In the genomic region with DNA sequence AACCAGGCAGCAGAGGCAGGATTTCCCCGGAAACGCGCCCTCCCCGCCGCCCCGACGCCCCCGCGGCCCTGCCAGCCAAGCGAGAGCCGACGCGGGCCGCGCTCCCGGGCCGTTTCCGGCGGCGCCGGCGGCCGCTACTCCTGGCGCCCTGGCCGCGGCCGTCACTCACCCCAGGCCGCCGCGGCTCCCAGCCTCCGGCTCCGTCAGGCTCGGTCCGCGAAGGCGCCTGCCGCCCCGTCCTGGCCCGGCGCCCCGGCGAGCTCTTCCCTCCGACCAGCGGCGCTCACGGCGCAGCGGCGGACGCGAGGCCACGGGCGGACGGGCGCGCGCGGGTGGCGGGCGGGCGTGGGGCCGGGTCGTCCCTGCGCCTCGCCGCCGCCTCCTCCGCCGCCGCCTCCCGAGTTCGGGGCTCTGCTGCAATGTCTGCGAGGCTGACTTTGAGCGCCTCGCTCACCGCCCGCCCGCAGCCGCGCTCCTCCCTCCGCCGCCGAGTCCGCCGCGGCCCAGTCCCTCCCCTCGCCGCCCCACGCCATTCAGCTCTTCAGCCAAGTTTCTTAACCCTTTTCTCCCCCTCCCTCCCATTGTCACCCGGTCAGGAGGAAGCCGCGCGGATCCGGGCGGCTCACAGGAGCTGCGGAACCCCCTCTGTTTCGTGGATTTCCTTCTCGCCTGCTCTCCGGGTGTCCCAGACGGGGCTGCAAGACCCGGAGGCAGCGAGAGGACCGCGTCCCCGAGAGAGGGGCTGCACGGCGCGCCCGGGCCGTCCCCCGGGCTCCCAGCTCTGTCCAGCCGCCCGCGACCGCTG, we compare ENCODE assay signal across 8 cellular contexts. TPM values are rescaled to one million over a fixed set of nuclear protein-coding genes. Genes with fewer than 3 reads are reported as not detected.
DNase-seq lines count a peak whose midpoint lies in the region; ATAC-seq, FAIRE-seq and TF ChIP-seq lines count a peak whose summit lies in the region.

Gene NRIP1, minus strand, starts transcription at position 425 of the 805 bp plus-strand sequence. CDS start 96,808 bp downstream, outside the sequence.

- no peaks in the 10 kb centered on the region for H3K9me3 Mint-ChIP-seq in activated naive CD4-positive, alpha-beta T cell treated with anti-CD3 and anti-CD28 coated beads, Interleukin-2, amount 10 ng/mL, durations not matched to agents 7 days and 5 days

- peaks cover 5% of the 10 kb centered on the region for H3K27me3 Mint-ChIP-seq in activated naive CD4-positive, alpha-beta T cell treated with anti-CD3 and anti-CD28 coated beads, Interleukin-2, amount 10 ng/mL, durations not matched to agents 7 days and 5 days

- CTCF ChIA-PET in activated naive CD4-positive, alpha-beta T cell treated with anti-CD3 and anti-CD28 coated beads, Interleukin-2, amount 10 ng/mL, durations not matched to agents 7 days and 5 days (lab: Charles Lee): interaction anchor here (1.7 kb wide), 1 partner anchor 418 kb away, joined by 5 read pairs; no protein-coding TSS in a partner anchor

- H3K4me3 ChIP-seq in neutrophil (ENCODE audit: low read depth in 1 of 2, low read length in 1 of 2) (peak within 1 kb of the TSS; percentile 71 to 72), subcutaneous abdominal adipose tissue (ENCODE audit: low read depth in 1 of 5, low read length in 5 of 5) (peak within 1 kb of the TSS; percentile 84 to 97 (median 94))

- H3K36me3 ChIP-seq in neutrophil (no peaks in the 10 kb centered on the region), subcutaneous abdominal adipose tissue (ENCODE audit: control insufficient read depth in 5 of 5, insufficient read depth in 5 of 5, low read length in 5 of 5) (no peaks in the 10 kb centered on the region)

- peak within 1 kb of the TSS; percentile 84 for H3K27ac ChIP-seq in neutrophil
- peak within 1 kb of the TSS; percentile 97 for H3K27ac ChIP-seq in subcutaneous abdominal adipose tissue (ENCODE audit: low read depth, low read length)

- H3K27ac Mint-ChIP-seq in activated naive CD4-positive, alpha-beta T cell treated with anti-CD3 and anti-CD28 coated beads, Interleukin-2, amount 10 ng/mL, durations not matched to agents 7 days and 5 days: peak within 1 kb of the TSS; percentile 97

- H3K9me3 ChIP-seq in neutrophil (no peaks in the 10 kb centered on the region), subcutaneous abdominal adipose tissue (ENCODE audit: control insufficient read depth in 5 of 5, low read length in 5 of 5) (no peaks in the 10 kb centered on the region)

- peak; percentile 55 for ATAC-seq in GM21447 (IDR thresholded peaks at IDR 0.05; ENCODE audit: unreplicated experiment)

- DNase-seq in COR-L47 (lab: John Stamatoyannopoulos, UW): peak; percentile 71
- DNase-seq in HuH-7 (ENCODE audit: low spot score): peak; percentile 84
- peak; percentile 88 for DNase-seq in SK-N-DZ (ENCODE audit: low spot score)
- DNase-seq in activated naive CD4-positive, alpha-beta T cell treated with anti-CD3 and anti-CD28 coated beads, Interleukin-2, amount 10 ng/mL, durations not matched to agents 7 days and 5 days: peak; percentile 89
- peak; percentile 84 to 89 for DNase-seq in frontal cortex (ENCODE audit: low spot score in 2 of 2)

- no peak for TF ChIP-seq CTCF in neutrophil (IDR thresholded peaks at IDR 0.05)

- no peak for FAIRE-seq in frontal cortex (lab: Jason Lieb, UNC)

- H3K9ac ChIP-seq in subcutaneous abdominal adipose tissue (ENCODE audit: low read length in 5 of 5): peak within 1 kb of the TSS; percentile 79 to 96 (median 86)

- peaks cover 6% of the 10 kb centered on the region for H3K36me3 Mint-ChIP-seq in activated naive CD4-positive, alpha-beta T cell treated with anti-CD3 and anti-CD28 coated beads, Interleukin-2, amount 10 ng/mL, durations not matched to agents 7 days and 5 days

- H3K27me3 ChIP-seq in neutrophil (peaks cover 3% of the 10 kb centered on the region), subcutaneous abdominal adipose tissue (ENCODE audit: control insufficient read depth in 5 of 5, insufficient read depth in 4 of 5, low read length in 5 of 5) (no peaks in the 10 kb centered on the region)

- H3K4me1 Mint-ChIP-seq in activated naive CD4-positive, alpha-beta T cell treated with anti-CD3 and anti-CD28 coated beads, Interleukin-2, amount 10 ng/mL, durations not matched to agents 7 days and 5 days: peaks cover 48% of the 10 kb centered on the region

- H3K4me1 ChIP-seq in neutrophil (ENCODE audit: control insufficient read depth in 1 of 2, insufficient read depth in 1 of 2, low read depth in 1 of 2, low read length in 1 of 2) (peaks cover 42 to 56% of the 10 kb centered on the region in 2 experiments), subcutaneous abdominal adipose tissue (ENCODE audit: control insufficient read depth in 5 of 5, insufficient read depth in 5 of 5, low read length in 5 of 5) (peaks cover 0 to 43% (median 38%) of the 10 kb centered on the region in 5 donors)

- H3K4me3 Mint-ChIP-seq in activated naive CD4-positive, alpha-beta T cell treated with anti-CD3 and anti-CD28 coated beads, Interleukin-2, amount 10 ng/mL, durations not matched to agents 7 days and 5 days: peak within 1 kb of the TSS; percentile 97

RNA-seq across cellular contexts. Expression of gene NRIP1, which starts in this region (rescaled TPM):
- 18.6 and 18.9 TPM in 2 replicates for polyA plus RNA-seq in SK-N-DZ (2014; cell fraction: cytosol; rRNA removed)
- 16.3 and 17.7 TPM in 2 replicates for polyA plus RNA-seq in SK-N-DZ (2014; cell fraction: nucleus; rRNA removed)
- total RNA-seq in frontal cortex: 113 TPM

Comparison
In these comparisons a context has a peak if more than half of its experiments do, and no peak if none do; other contexts are left out.
1. Peak in every context shown above with its lines: DNase-seq, ATAC-seq, H3K4me3 ChIP-seq and H3K27ac ChIP-seq.